Comparison of ENCODE assay signal across 17 cellular contexts in genomic region chr16:6131526-6132050, GRCh38.
"Had no signal": no experiment of that assay in that cellular context is flagged by ENCODE, and none has a peak within 500 bp of the region (broad histone marks: within the 10 kb centered on the region; RNA-seq: fewer than 3 reads in every experiment).

No MANE protein-coding gene starts in this region.

- H3K27ac Mint-ChIP-seq: activated naive CD4-positive, alpha-beta T cell treated with anti-CD3 and anti-CD28 coated beads, Interleukin-2, amount 50 U/mL, for 72 hours; naive thymus-derived CD8-positive, alpha-beta T cell; type B pancreatic cell; WTC11 had no signal

- H3K27ac ChIP-seq: adrenal gland, ovary, prostate gland, right atrium auricular region, spleen, thoracic aorta, vagina had no signal

- H3K27me3 ChIP-seq: adrenal gland, ovary, right atrium auricular region, spleen, vagina had no signal

- H3K36me3 Mint-ChIP-seq: activated naive CD4-positive, alpha-beta T cell treated with anti-CD3 and anti-CD28 coated beads, Interleukin-2, amount 50 U/mL, for 72 hours; naive thymus-derived CD8-positive, alpha-beta T cell; type B pancreatic cell had no signal

- H3K4me3 Mint-ChIP-seq: naive thymus-derived CD8-positive, alpha-beta T cell; type B pancreatic cell; WTC11 had no signal

- H3K36me3 ChIP-seq: adrenal gland, ovary, prostate gland, right atrium auricular region, spleen, thoracic aorta, vagina had no signal

- ATAC-seq: activated naive CD4-positive, alpha-beta T cell treated with anti-CD3 and anti-CD28 coated beads, Interleukin-2, amount 50 U/mL, for 72 hours; left lobe of liver; naive thymus-derived CD8-positive, alpha-beta T cell; WTC11 had no signal

- H3K9me3 Mint-ChIP-seq: type B pancreatic cell had no signal

- H3K4me3 ChIP-seq: adrenal gland, ovary, prostate gland, right atrium auricular region, spleen, thoracic aorta, vagina had no signal

- H3K4me1 ChIP-seq: adrenal gland, prostate gland, right atrium auricular region, spleen, vagina had no signal

- H3K4me1 Mint-ChIP-seq: naive thymus-derived CD8-positive, alpha-beta T cell; WTC11 had no signal

- H3K27me3 Mint-ChIP-seq: naive thymus-derived CD8-positive, alpha-beta T cell had no signal

- H3K9me3 ChIP-seq: adrenal gland, ovary, prostate gland, right atrium auricular region, thoracic aorta, vagina had no signal

- DNase-seq: activated T-cell treated with anti-CD3 and anti-CD28 coated beads, Interleukin-2, amount 50 U/mL, for 1 hour; adrenal gland; cortex of kidney; naive thymus-derived CD8-positive, alpha-beta T cell; ovary; spleen; stimulated activated CD4-positive, alpha-beta T cell treated with anti-CD3 and anti-CD28 coated beads, Interleukin-4, amount 100 ng/mL, for 1 hour; stimulated activated naive CD4-positive, alpha-beta T cell; T-helper 9 cell had no signal
